In the genomic region with DNA sequence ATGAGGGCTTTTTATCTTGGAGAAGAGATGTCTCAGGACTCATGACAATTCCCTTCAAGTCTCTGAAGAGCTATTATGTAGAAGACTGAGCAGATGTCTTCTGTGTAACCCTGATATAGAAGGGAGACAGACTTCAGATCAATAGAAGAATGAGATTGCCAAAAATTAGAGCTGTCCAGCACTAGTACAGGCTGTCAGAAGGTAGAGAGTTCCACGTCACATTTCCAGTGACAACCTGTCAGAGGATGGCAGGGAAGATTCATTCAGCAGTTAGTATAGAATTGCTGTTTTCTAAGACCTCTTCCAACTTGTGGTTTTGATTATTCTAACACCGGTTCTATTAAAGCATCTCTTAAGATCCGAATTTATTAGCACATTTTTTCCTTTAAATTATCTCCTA, we compare ENCODE assay signal across 11 cellular contexts.
"Had no signal": no experiment of that assay in that cellular context is flagged by ENCODE, and none has a peak within 500 bp of the region (broad histone marks: within the 10 kb centered on the region; RNA-seq: fewer than 3 reads in every experiment).

No MANE protein-coding gene starts in this region.

- ATAC-seq: GM23338, HCT116 had no signal

- DNase-seq: GM23248, GOT3, H7, H9, HCEC 1CT, HFFc6 had no signal

- H3K9ac ChIP-seq: GM23248 had no signal

- H3K27ac ChIP-seq: GM23248 had no signal

- H2AFZ ChIP-seq: GM23248, GM23338 had no signal

- H3K9me3 ChIP-seq: HAP-1 had no signal

- H3K4me1 ChIP-seq: HAP-1 had no signal

- H3K4me3 ChIP-seq: GM23248, GM23338, HAP-1 had no signal

- H3K36me3 ChIP-seq: HAP-1 had no signal

- H3K4me2 ChIP-seq: GM23338 had no signal

- FAIRE-seq: H1, H54 had no signal
